In genomic region chr3:166498439-166498838, GRCh38 we compare ENCODE assay signal across 23 cellular contexts.
"Had no signal": no experiment of that assay in that cellular context is flagged by ENCODE, and none has a peak within 500 bp of the region (broad histone marks: within the 10 kb centered on the region; RNA-seq: fewer than 3 reads in every experiment).

No MANE protein-coding gene starts in this region.

- H3K27ac Mint-ChIP-seq: activated naive CD4-positive, alpha-beta T cell treated with anti-CD3 and anti-CD28 coated beads, Interleukin-2, amount 50 U/mL, for 24 hours; natural killer cell treated with Interleukin-12 subunit alpha and Interleukin-12 subunit beta and Interleukin-15 and Interleukin-18, amount 100 ng/mL, for 72 hours; type B pancreatic cell had no signal

- H3K27me3 Mint-ChIP-seq: activated naive CD4-positive, alpha-beta T cell treated with anti-CD3 and anti-CD28 coated beads, Interleukin-2, amount 50 U/mL, for 24 hours; natural killer cell treated with Interleukin-12 subunit alpha and Interleukin-12 subunit beta and Interleukin-15 and Interleukin-18, amount 100 ng/mL, for 72 hours; type B pancreatic cell had no signal

- H3K9me3 ChIP-seq: lower lobe of right lung, neutrophil, pancreas, stomach had no signal

- H3K27ac ChIP-seq: epithelial cell of prostate, lower lobe of right lung, neutrophil, pancreas, stomach, VCaP had no signal

- H3K36me3 Mint-ChIP-seq: activated naive CD4-positive, alpha-beta T cell treated with anti-CD3 and anti-CD28 coated beads, Interleukin-2, amount 50 U/mL, for 24 hours; type B pancreatic cell had no signal

- H3K4me1 ChIP-seq: lower lobe of right lung, pancreas, stomach had no signal

- H3K36me3 ChIP-seq: lower lobe of right lung, neutrophil, pancreas, stomach had no signal

- H3K4me3 ChIP-seq: lower lobe of right lung, pancreas, smooth muscle cell, stomach had no signal

- H3K27me3 ChIP-seq: neutrophil, pancreas, stomach had no signal

- H3K4me1 Mint-ChIP-seq: activated naive CD4-positive, alpha-beta T cell treated with anti-CD3 and anti-CD28 coated beads, Interleukin-2, amount 50 U/mL, for 24 hours had no signal

- H3K4me3 Mint-ChIP-seq: activated naive CD4-positive, alpha-beta T cell treated with anti-CD3 and anti-CD28 coated beads, Interleukin-2, amount 50 U/mL, for 24 hours; natural killer cell treated with Interleukin-12 subunit alpha and Interleukin-12 subunit beta and Interleukin-15 and Interleukin-18, amount 100 ng/mL, for 72 hours; type B pancreatic cell had no signal

- ATAC-seq: left colon; lower lobe of right lung; natural killer cell treated with Interleukin-12 subunit alpha and Interleukin-12 subunit beta and Interleukin-15 and Interleukin-18, amount 100 ng/mL, for 72 hours; pancreas; sciatic nerve had no signal

- DNase-seq: activated CD4-positive, alpha-beta T cell treated with anti-CD3 and anti-CD28 coated beads for 1 hour; activated CD8-positive, alpha-beta memory T cell treated with anti-CD3 and anti-CD28 coated beads for 24 hours; activated CD8-positive, alpha-beta memory T cell treated with anti-CD3 and anti-CD28 coated beads, Interleukin-2, amount 50 U/mL, for 48 hours; activated effector memory CD4-positive, alpha-beta T cell treated with anti-CD3 and anti-CD28 coated beads, Interleukin-2, amount 50 U/mL, for 16 hours; activated T-cell treated with anti-CD3 and anti-CD28 coated beads, Interleukin-2, amount 50 U/mL, for 48 hours; dermis blood vessel endothelial cell; effector memory CD4-positive, alpha-beta T cell; foreskin fibroblast; hippocampal formation; left colon; lower lobe of right lung; pancreas; stimulated activated CD4-positive, alpha-beta T cell treated with anti-CD3 and anti-CD28 coated beads, Interleukin-4, amount 100 ng/mL, for 1 hour; stomach; T-helper 2 cell had no signal
